ENCODE assay signal across 9 cellular contexts in genomic region chr17:80877095-80877828, GRCh38.
DNase-seq lines count a peak whose midpoint lies in the region; ATAC-seq and TF ChIP-seq lines count a peak whose summit lies in the region.
"Had no signal": no experiment of that assay in that cellular context is flagged by ENCODE, and none has a peak within 500 bp of the region (broad histone marks: within the 10 kb centered on the region; RNA-seq: fewer than 3 reads in every experiment).

No MANE protein-coding gene starts in this region.

- intact Hi-C loops in transverse colon (cut with DNase I; ENCODE audit: low total_unique reads) = no loop called here
- intact Hi-C loops in PC-9 (cut with micrococcal nuclease; ENCODE audit: unreplicated experiment) = no loop called here

- H3K9me3 ChIP-seq in transverse colon (no peaks in the 10 kb centered on the region), SK-N-SH (no peaks in the 10 kb centered on the region), PC-9 (ENCODE audit: insufficient read depth, low read depth) (no peaks in the 10 kb centered on the region)

- 70% methylated on average over 2 to 23 of the region's 23 CpGs for WGBS in transverse colon (ENCODE audit: low coverage in 1 of 2), 2 donors
- 95% methylated on average over 23 of the region's 23 CpGs for WGBS in SK-N-SH (ENCODE audit: low lambda C conversion rate)

- H3K9ac ChIP-seq in SK-N-SH = no peak overlapping the region
- H3K9ac ChIP-seq: parathyroid adenoma had no signal

- CTCF ChIA-PET in SK-N-SH (lab: Yijun Ruan, JAX) = interaction anchor here (0.8 to 1.3 kb wide), 5 partner anchors 10 to 301 kb away, joined by 3 to 5 read pairs (median 3); no protein-coding TSS in a partner anchor
- CTCF ChIA-PET in PC-9 (lab: Charles Lee) = no interaction called here

- H3K36me3 ChIP-seq in transverse colon = no peaks in the 10 kb centered on the region
- peaks cover 17 to 25% of the 10 kb centered on the region in 2 experiments for H3K36me3 ChIP-seq in SK-N-SH (replicated peaks in 1 of 2; ENCODE audit: control insufficient read depth in 1 of 2, insufficient read depth in 2 of 2, low read length in 1 of 2)
- H3K36me3 ChIP-seq in PC-9 (ENCODE audit: low read depth) = no peaks in the 10 kb centered on the region

- H3K27me3 ChIP-seq in transverse colon = no peaks in the 10 kb centered on the region
- H3K27me3 ChIP-seq in SK-N-SH (ENCODE audit: insufficient read depth) = no peaks in the 10 kb centered on the region
- H3K27me3 ChIP-seq in PC-9 (ENCODE audit: insufficient read depth, low read depth) = no peaks in the 10 kb centered on the region

- no peak overlapping the region for H2AFZ ChIP-seq in SK-N-SH (ENCODE audit: low read depth)
- no peak overlapping the region for H2AFZ ChIP-seq in PC-9
- H2AFZ ChIP-seq: parathyroid adenoma had no signal

- TF ChIP-seq RAD21 in SK-N-SH (IDR thresholded peaks at IDR 0.05; ENCODE audit: low read length) = no peak

- no peak for TF ChIP-seq POLR2A in transverse colon (IDR thresholded peaks at IDR 0.05)

- in situ Hi-C loops in transverse colon (cut with MboI; ENCODE audit: low pct_ligation_motif_present in 1 of 4, low pct_unique_long_range_greater_than_20kb in 1 of 4, low sequenced_read_pairs in 3 of 4) = no loop called here

- H3F3A ChIP-seq in SK-N-SH (replicated peaks; ENCODE audit: insufficient read depth) = no peaks in the 10 kb centered on the region
- no peaks in the 10 kb centered on the region for H3F3A ChIP-seq in PC-9 (ENCODE audit: insufficient read depth, low read depth)

- peak; percentile 88 for ATAC-seq in GM18498 (IDR thresholded peaks at IDR 0.05; ENCODE audit: unreplicated experiment)
- ATAC-seq in GM21825 (IDR thresholded peaks at IDR 0.05; ENCODE audit: unreplicated experiment) = peak; percentile 82
- no peak for ATAC-seq in GM19328 (IDR thresholded peaks at IDR 0.05; ENCODE audit: unreplicated experiment)

- no peak overlapping the region for H3K27ac ChIP-seq in transverse colon
- H3K27ac ChIP-seq in SK-N-SH (ENCODE audit: low read depth in 2 of 2, low read length in 1 of 2) = no peak overlapping the region
- no peak overlapping the region for H3K27ac ChIP-seq in PC-9
- H3K27ac ChIP-seq: parathyroid adenoma had no signal

- no peak overlapping the region for H3K4me3 ChIP-seq in transverse colon
- H3K4me3 ChIP-seq in SK-N-SH (ENCODE audit: low read depth in 2 of 2, low read length in 1 of 2) = no peak overlapping the region
- no peak overlapping the region for H3K4me3 ChIP-seq in PC-9

- no peaks in the 10 kb centered on the region for H3K79me2 ChIP-seq in SK-N-SH (ENCODE audit: insufficient read depth)
- H3K79me2 ChIP-seq in PC-9 (ENCODE audit: low read depth) = no peaks in the 10 kb centered on the region
- H3K79me2 ChIP-seq: parathyroid adenoma had no signal

- POLR2A ChIA-PET in SK-N-SH (lab: Yijun Ruan, JAX) (no interaction called here), PC-9 (lab: Charles Lee; ENCODE audit: unreplicated experiment) (no interaction called here)

- DNase-seq in NCI-H526 (lab: John Stamatoyannopoulos, UW) (peak; percentile 51 to 75), transverse colon (peak; percentile 16), SK-N-SH (no peak), PC-9 (no peak)
- DNase-seq in central memory CD4-positive, alpha-beta T cell = peak; percentile 25

- no peak overlapping the region for H3K4me2 ChIP-seq in SK-N-SH
- no peak overlapping the region for H3K4me2 ChIP-seq in PC-9

- H4K20me1 ChIP-seq in SK-N-SH (ENCODE audit: insufficient read depth) (no peaks in the 10 kb centered on the region), PC-9 (ENCODE audit: insufficient read depth) (no peaks in the 10 kb centered on the region)

- H3K4me1 ChIP-seq in transverse colon (no peaks in the 10 kb centered on the region), SK-N-SH (ENCODE audit: control insufficient read depth in 1 of 2, insufficient read depth in 2 of 2, low read depth in 1 of 2, low read length in 1 of 2) (peaks cover 0 to 14% of the 10 kb centered on the region in 2 experiments; a peak in 1 of 4 replicates), PC-9 (replicated peaks; ENCODE audit: insufficient read depth) (no peaks in the 10 kb centered on the region)
- H3K4me1 ChIP-seq: parathyroid adenoma had no signal

- BruUV-seq in PC-9 (replicated peaks; lab: Mats Ljungman, UMichigan) = no TSS peak

- no peaks in the 10 kb centered on the region for H3K9me2 ChIP-seq in SK-N-SH
- H3K9me2 ChIP-seq in PC-9 (ENCODE audit: insufficient read depth) = no peaks in the 10 kb centered on the region

- TF ChIP-seq EP300 in transverse colon (IDR thresholded peaks at IDR 0.05; ENCODE audit: low read depth) (no peak), SK-N-SH (IDR thresholded peaks at IDR 0.05; ENCODE audit: borderline replicate concordance in 1 of 2, low read depth in 1 of 2, low read length in 1 of 2) (no peak)

- TF ChIP-seq CTCF in transverse colon (IDR thresholded peaks at IDR 0.05) = no peak
- no peak for TF ChIP-seq CTCF in SK-N-SH (IDR thresholded peaks at IDR 0.05)
- TF ChIP-seq CTCF in PC-9 (conservative IDR thresholded peaks at IDR 0.05) = no peak

TF ChIP-seq in SK-N-SH, 30 proteins besides CTCF, POLR2A, EP300 and RAD21:
- TF ChIP-seq GABPA (IDR thresholded peaks at IDR 0.05; ENCODE audit: low read depth) (no peak), IRF3 (IDR thresholded peaks at IDR 0.05; ENCODE audit: low read depth, low read length) (no peak), TAF1 (IDR thresholded peaks at IDR 0.05; ENCODE audit: borderline replicate concordance, low read depth, low read length) (no peak), EZH2phosphoT487 (IDR thresholded peaks at IDR 0.05; ENCODE audit: borderline replicate concordance, low read depth) (no peak), CHD2 (IDR thresholded peaks at IDR 0.05; ENCODE audit: low read length, partially characterized antibody) (no peak), RFX5 (IDR thresholded peaks at IDR 0.05; ENCODE audit: low read length) (no peak), RCOR1 (IDR thresholded peaks at IDR 0.05; ENCODE audit: low read length) (no peak), YY1 (IDR thresholded peaks at IDR 0.05; ENCODE audit: low read depth) (no peak)

Comparison
In these comparisons a context has a peak if more than half of its experiments do, and no peak if none do; other contexts are left out.
1. DNase-seq: peak in NCI-H526 (2 of 2), central memory CD4-positive, alpha-beta T cell (single experiment) and transverse colon (single experiment); none in SK-N-SH (single experiment) and PC-9 (0 of 2).